Comparison of ENCODE assay signal across 8 cellular contexts in genomic region chr10:102450374-102451104, GRCh38. TPM values are rescaled to one million over a fixed set of nuclear protein-coding genes. Genes with fewer than 3 reads are reported as not detected.
DNase-seq lines count a peak whose midpoint lies in the region; ATAC-seq and TF ChIP-seq lines count a peak whose summit lies in the region.

No MANE protein-coding gene starts in this region.

- no peak for TF ChIP-seq CTCF in lower lobe of right lung (IDR thresholded peaks at IDR 0.05)

- no peaks in the 10 kb centered on the region for H3K9me3 ChIP-seq in BLaER1 treated with 17β-estradiol and CSF1 and Interleukin-3, amounts not matched to agents 10 nM and 100 nM (replicated peaks in 1 of 11)
- no peaks in the 10 kb centered on the region for H3K9me3 ChIP-seq in duodenal mucosa (ENCODE audit: control insufficient read depth in 1 of 2, low read length in 2 of 2)
- no peaks in the 10 kb centered on the region for H3K9me3 ChIP-seq in lower lobe of right lung

- H4K20me1 ChIP-seq in BLaER1 treated with 17β-estradiol and CSF1 and Interleukin-3, amounts not matched to agents 10 nM and 100 nM, result peaks cover 0 to 26% (median 2%) of the 10 kb centered on the region in 11 experiments; a peak in 9 of 22 replicates

- H3K4me2 ChIP-seq in BLaER1 treated with 17β-estradiol and CSF1 and Interleukin-3, amounts not matched to agents 10 nM and 100 nM, result peak overlapping the region; percentile 87 to 99 (median 95)

- H3K27me3 ChIP-seq in BLaER1 treated with 17β-estradiol and CSF1 and Interleukin-3, amounts not matched to agents 10 nM and 100 nM, result no peaks in the 10 kb centered on the region
- H3K27me3 ChIP-seq in duodenal mucosa (ENCODE audit: control insufficient read depth in 1 of 2, insufficient read depth in 2 of 2, low read length in 2 of 2) (no peaks in the 10 kb centered on the region), lower lobe of right lung (ENCODE audit: low read depth) (no peaks in the 10 kb centered on the region)

- peak; percentile 78 for DNase-seq in GM19240 (ENCODE audit: insufficient read length, low spot score)
- peak; percentile 90 for DNase-seq in NCI-H69 (lab: John Stamatoyannopoulos, UW)
- peak; percentile 77 to 80 for DNase-seq in activated CD4-positive, alpha-beta T cell treated with anti-CD3 and anti-CD28 coated beads, Interleukin-2, amount 50 U/mL, for 48 hours
- DNase-seq in lower lobe of right lung, result peak; percentile 94
- peak; percentile 67 to 80 (median 77) for DNase-seq in stimulated activated CD4-positive, alpha-beta T cell treated with anti-CD3 and anti-CD28 coated beads, TNF-alpha, amount 100 ng/mL, for 1 hour (ENCODE audit: low read depth in 3 of 3, low spot score in 1 of 3)

- peak overlapping the region; percentile 84 to 95 (median 90) for H3K9ac ChIP-seq in BLaER1 treated with 17β-estradiol and CSF1 and Interleukin-3, amounts not matched to agents 10 nM and 100 nM
- peak overlapping the region; percentile 85 to 87 for H3K9ac ChIP-seq in duodenal mucosa (ENCODE audit: low read depth in 1 of 2, low read length in 2 of 2)

- intact Hi-C loops in lower lobe of right lung (cut with DNase I), result no loop called here

- ATAC-seq in HG03439 (IDR thresholded peaks at IDR 0.05; ENCODE audit: unreplicated experiment) (peak; percentile 76), lower lobe of right lung (peak; percentile 91 to 94)

- peak overlapping the region; percentile 81 to 98 (median 89) for H3K4me3 ChIP-seq in BLaER1 treated with 17β-estradiol and CSF1 and Interleukin-3, amounts not matched to agents 10 nM and 100 nM
- H3K4me3 ChIP-seq in duodenal mucosa (ENCODE audit: low read depth in 1 of 2, low read length in 2 of 2) (peak overlapping the region; percentile 91 to 93), lower lobe of right lung (peak overlapping the region; percentile 69)

- H3K36me3 ChIP-seq in BLaER1 treated with 17β-estradiol and CSF1 and Interleukin-3, amounts not matched to agents 10 nM and 100 nM, result peaks cover 9 to 41% (median 30%) of the 10 kb centered on the region in 11 experiments; a peak in 21 of 22 replicates
- H3K36me3 ChIP-seq in duodenal mucosa (ENCODE audit: control insufficient read depth in 1 of 2, insufficient read depth in 2 of 2, low read length in 2 of 2) (peaks cover 0 to 4% of the 10 kb centered on the region in 2 donors), lower lobe of right lung (no peaks in the 10 kb centered on the region)

- H3K4me1 ChIP-seq in BLaER1 treated with 17β-estradiol and CSF1 and Interleukin-3, amounts not matched to agents 10 nM and 100 nM, result peaks cover 26 to 88% (median 47%) of the 10 kb centered on the region in 10 experiments
- H3K4me1 ChIP-seq in duodenal mucosa (ENCODE audit: control insufficient read depth in 1 of 2, insufficient read depth in 2 of 2, low read length in 2 of 2), result peaks cover 14 to 17% of the 10 kb centered on the region in 2 donors
- H3K4me1 ChIP-seq in lower lobe of right lung, result peaks cover 46% of the 10 kb centered on the region

- peak overlapping the region; percentile 70 to 95 (median 90) for H3K27ac ChIP-seq in BLaER1 treated with 17β-estradiol and CSF1 and Interleukin-3, amounts not matched to agents 10 nM and 100 nM
- H3K27ac ChIP-seq in duodenal mucosa (ENCODE audit: low read depth, low read length), result peak overlapping the region; percentile 84
- peak overlapping the region; percentile 83 for H3K27ac ChIP-seq in lower lobe of right lung

RNA-seq across cellular contexts. Expression of gene C10orf95, which starts 0.8 kb away (rescaled TPM):
- total RNA-seq in lower lobe of right lung, result 5.7 TPM

RNA-seq across cellular contexts. Expression of gene CUEDC2, which starts 18.2 kb away (rescaled TPM):
- total RNA-seq in lower lobe of right lung, result 41.2 TPM

RNA-seq across cellular contexts. Expression of gene FBXL15, which starts 29.9 kb away (rescaled TPM):
- total RNA-seq in lower lobe of right lung, result 16.6 TPM

RNA-seq across cellular contexts. Expression of gene PSD, which starts 32.0 kb away (rescaled TPM):
- total RNA-seq in lower lobe of right lung, result 5.3 TPM

RNA-seq across cellular contexts. Expression of gene ACTR1A, which starts 52.0 kb away (rescaled TPM):
- total RNA-seq in lower lobe of right lung, result 88.0 TPM

Comparison
In these comparisons a context has a peak if more than half of its experiments do, and no peak if none do; other contexts are left out.
1. Peak in every context shown above with its lines: DNase-seq, ATAC-seq, H3K4me3 ChIP-seq and H3K27ac ChIP-seq.